In genomic region chr1:18955442-18956188, GRCh38 we compare ENCODE assay signal across 8 cellular contexts. TPM values are rescaled to one million over a fixed set of nuclear protein-coding genes. Genes with fewer than 3 reads are reported as not detected.
DNase-seq lines count a peak whose midpoint lies in the region; ATAC-seq and TF ChIP-seq lines count a peak whose summit lies in the region.

No MANE protein-coding gene starts in this region.

- POLR2A ChIA-PET in CD8-positive, alpha-beta T cell (lab: Charles Lee): interaction anchor here (0.8 to 5.1 kb wide), 9 partner anchors 10 to 119 kb away, joined by 3 to 72 read pairs (median 8); partner anchors contain the start of gene ALDH4A1

- peaks cover 66% of the 10 kb centered on the region for H3K4me1 ChIP-seq in CD8-positive, alpha-beta T cell (ENCODE audit: insufficient read depth, low read length)
- H3K4me1 ChIP-seq in mesenchymal stem cell (ENCODE audit: control insufficient read depth, insufficient read depth, low read depth, low read length) (peaks cover 39% of the 10 kb centered on the region), stomach (peaks cover 30 to 63% (median 51%) of the 10 kb centered on the region in 4 donors)

- no peaks in the 10 kb centered on the region for H3K9me3 ChIP-seq in CD8-positive, alpha-beta T cell (ENCODE audit: low read length)
- H3K9me3 ChIP-seq in mesenchymal stem cell (ENCODE audit: control insufficient read depth, low read length) (no peaks in the 10 kb centered on the region), stomach (no peaks in the 10 kb centered on the region)

- peak overlapping the region in 1 of 2 experiments; percentile 99 for H3K14ac ChIP-seq in mesenchymal stem cell (ENCODE audit: low read length in 2 of 2)

- peak overlapping the region; percentile 96 for H3K4me3 Mint-ChIP-seq in CD8-positive, alpha-beta T cell
- peak overlapping the region; percentile 73 for H3K4me3 Mint-ChIP-seq in dendritic cell treated with granulocyte-macrophage colony-stimulating factor and Interleukin-4, amounts not matched to agents 40 ng/mL and 50 ng/mL, for 4 days

- H3K36me3 Mint-ChIP-seq in CD8-positive, alpha-beta T cell: peaks cover 6% of the 10 kb centered on the region
- H3K36me3 Mint-ChIP-seq in dendritic cell treated with granulocyte-macrophage colony-stimulating factor and Interleukin-4, amounts not matched to agents 40 ng/mL and 50 ng/mL, for 4 days (ENCODE audit: low read depth): peaks cover 11% of the 10 kb centered on the region

- CTCF ChIA-PET in CD8-positive, alpha-beta T cell (lab: Charles Lee): interaction anchor here (1.0 to 7.9 kb wide), 5 partner anchors 16 to 48 kb away, joined by 3 to 47 read pairs (median 10); no protein-coding TSS in a partner anchor

- DNase-seq in CD8-positive, alpha-beta T cell: peak in 5 of 7 experiments; percentile 31 to 79 (median 59)
- DNase-seq in Jurkat, Clone E6-1 (ENCODE audit: low read depth, low spot score): peak; percentile 37
- peak; percentile 67 for DNase-seq in activated CD4-positive, CD25-positive, alpha-beta regulatory T cell treated with anti-CD3 and anti-CD28 coated beads, Interleukin-2, amount 50 U/mL, for 72 hours
- peak; percentile 34 for DNase-seq in mesenchymal stem cell
- peak; percentile 55 for DNase-seq in stomach
- DNase-seq in NOMO-1 treated with dmso at 0.1 percent for 144 hours (lab: John Stamatoyannopoulos, UW; ENCODE audit: unreplicated experiment): no peak

- WGBS in mesenchymal stem cell: 1% methylated on average over 61 of the region's 89 CpGs
- WGBS in stomach, 5 donors: 0 to 2% (median 0%) methylated on average over 37 to 89 of the region's 89 CpGs

- no peaks in the 10 kb centered on the region for H3K79me1 ChIP-seq in mesenchymal stem cell (replicated peaks; ENCODE audit: low read length, poor library complexity, severe bottlenecking)

- peak overlapping the region; percentile 73 for H3K4me2 ChIP-seq in mesenchymal stem cell (ENCODE audit: low read length, poor library complexity, severe bottlenecking)

- H2BK12ac ChIP-seq in mesenchymal stem cell (ENCODE audit: low read length in 2 of 2): peak overlapping the region in 1 of 2 experiments; percentile 84

- peak overlapping the region; percentile 8 for H2BK15ac ChIP-seq in mesenchymal stem cell (ENCODE audit: low read depth, poor library complexity, severe bottlenecking)

- H3K27ac Mint-ChIP-seq in CD8-positive, alpha-beta T cell: peak overlapping the region; percentile 97
- H3K27ac Mint-ChIP-seq in dendritic cell treated with granulocyte-macrophage colony-stimulating factor and Interleukin-4, amounts not matched to agents 40 ng/mL and 50 ng/mL, for 4 days: no peak overlapping the region

- peak overlapping the region; percentile 46 for H3K27ac ChIP-seq in CD8-positive, alpha-beta T cell (ENCODE audit: low read depth, low read length)
- H3K27ac ChIP-seq in mesenchymal stem cell (ENCODE audit: low read length, poor library complexity, severe bottlenecking) (no peak overlapping the region), stomach (peak overlapping the region; percentile 31 to 92 (median 78))

- peak overlapping the region; percentile 66 for H3K4me3 ChIP-seq in CD8-positive, alpha-beta T cell (ENCODE audit: low read depth, low read length)
- H3K4me3 ChIP-seq in Jurkat, Clone E6-1 (ENCODE audit: low read length): peak overlapping the region; percentile 52
- peak overlapping the region; percentile 80 to 89 for H3K4me3 ChIP-seq in mesenchymal stem cell (ENCODE audit: insufficient read depth in 1 of 2, low read depth in 1 of 2, low read length in 2 of 2)
- H3K4me3 ChIP-seq in stomach: peak overlapping the region; percentile 72 to 95 (median 81)

- H2BK5ac ChIP-seq in mesenchymal stem cell (ENCODE audit: low read depth, low read length, poor library complexity, severe bottlenecking): no peak overlapping the region

- TF ChIP-seq CTCF in CD8-positive, alpha-beta T cell (IDR thresholded peaks at IDR 0.05): no peak
- TF ChIP-seq CTCF in stomach (IDR thresholded peaks at IDR 0.05): no peak

- peak overlapping the region; percentile 55 to 95 for H3K18ac ChIP-seq in mesenchymal stem cell (ENCODE audit: low read depth in 1 of 2, low read length in 2 of 2)

- H3K4me1 Mint-ChIP-seq in CD8-positive, alpha-beta T cell (ENCODE audit: low read depth): peaks cover 68% of the 10 kb centered on the region
- H3K4me1 Mint-ChIP-seq in dendritic cell treated with granulocyte-macrophage colony-stimulating factor and Interleukin-4, amounts not matched to agents 40 ng/mL and 50 ng/mL, for 4 days (ENCODE audit: low read depth): peaks cover 61% of the 10 kb centered on the region

- H2BK120ac ChIP-seq in mesenchymal stem cell (ENCODE audit: low read depth, low read length): no peak overlapping the region

- no peak overlapping the region for H4K8ac ChIP-seq in mesenchymal stem cell (ENCODE audit: low read length)

- H3K36me3 ChIP-seq in CD8-positive, alpha-beta T cell (ENCODE audit: insufficient read depth, low read length): no peaks in the 10 kb centered on the region
- peaks cover 0 to 4% of the 10 kb centered on the region in 2 experiments for H3K36me3 ChIP-seq in mesenchymal stem cell (ENCODE audit: control insufficient read depth in 1 of 2, insufficient read depth in 2 of 2, low read depth in 1 of 2, low read length in 2 of 2)
- no peaks in the 10 kb centered on the region for H3K36me3 ChIP-seq in stomach

- H3K27me3 Mint-ChIP-seq in CD8-positive, alpha-beta T cell (ENCODE audit: low read depth): no peaks in the 10 kb centered on the region
- H3K27me3 Mint-ChIP-seq in dendritic cell treated with granulocyte-macrophage colony-stimulating factor and Interleukin-4, amounts not matched to agents 40 ng/mL and 50 ng/mL, for 4 days: peaks cover 56% of the 10 kb centered on the region

- H2AFZ ChIP-seq in mesenchymal stem cell (ENCODE audit: low read depth, low read length): peak overlapping the region; percentile 56

- TF ChIP-seq EP300 in stomach (IDR thresholded peaks at IDR 0.05): no peak

- TF ChIP-seq POLR2A in stomach (IDR thresholded peaks at IDR 0.05): no peak

- intact Hi-C loops in CD8-positive, alpha-beta T cell (cut with DNase I, micrococcal nuclease): loop anchor here (1.0 to 10.0 kb wide), 8 partner anchors 7 to 642 kb away; partner anchors contain the start of gene ALDH4A1 (in 1 of the 2)
- intact Hi-C loops in dendritic cell treated with granulocyte-macrophage colony-stimulating factor and Interleukin-4, amounts not matched to agents 40 ng/mL and 50 ng/mL, for 4 days (cut with micrococcal nuclease): loop anchor here (2.0 kb wide), 1 partner anchor 53 kb away; the partner anchor contains the start of gene ALDH4A1
- intact Hi-C loops in stomach (cut with DNase I; ENCODE audit: low total_unique reads): loop anchor here (10.0 kb wide), 1 partner anchor 51 kb away; the partner anchor contains the start of gene ALDH4A1

- no peaks in the 10 kb centered on the region for H3K27me3 ChIP-seq in CD8-positive, alpha-beta T cell (ENCODE audit: insufficient read depth, low read length)
- peaks cover 5 to 12% of the 10 kb centered on the region in 2 experiments for H3K27me3 ChIP-seq in mesenchymal stem cell (ENCODE audit: control insufficient read depth in 1 of 2, insufficient read depth in 1 of 2, low read length in 2 of 2)
- H3K27me3 ChIP-seq in stomach: no peaks in the 10 kb centered on the region

- H3K23ac ChIP-seq in mesenchymal stem cell (ENCODE audit: low read length in 2 of 2): peak overlapping the region in 1 of 2 experiments; percentile 92

- no peak overlapping the region for H2AK5ac ChIP-seq in mesenchymal stem cell (ENCODE audit: low read length, severe bottlenecking)

- peak overlapping the region in 1 of 2 experiments; percentile 6 for H3K4ac ChIP-seq in mesenchymal stem cell (ENCODE audit: low read depth in 1 of 2, low read length in 2 of 2)

- ATAC-seq in CD8-positive, alpha-beta T cell: peak; percentile 15
- ATAC-seq in GM21360 (IDR thresholded peaks at IDR 0.05; ENCODE audit: unreplicated experiment): peak; percentile 13

- peak overlapping the region; percentile 61 for H3K9ac ChIP-seq in mesenchymal stem cell (ENCODE audit: low read length)

- H3K9me3 Mint-ChIP-seq in CD8-positive, alpha-beta T cell: no peaks in the 10 kb centered on the region
- H3K9me3 Mint-ChIP-seq in dendritic cell treated with granulocyte-macrophage colony-stimulating factor and Interleukin-4, amounts not matched to agents 40 ng/mL and 50 ng/mL, for 4 days: no peaks in the 10 kb centered on the region

- H4K91ac ChIP-seq in mesenchymal stem cell (ENCODE audit: low read length): no peak overlapping the region

RNA-seq across cellular contexts. Expression of gene IFFO2, which starts 0.9 kb away (rescaled TPM):
- 100 to 1,000 TPM in 1 of 2 experiments, 10 to 100 TPM in 1; 92.6 to 107 TPM for total RNA-seq in CD8-positive, alpha-beta T cell
- 3.5 TPM for polyA plus RNA-seq in Jurkat, Clone E6-1 (2012; ENCODE audit: insufficient read depth, insufficient read length)
- 8.7 TPM for polyA plus RNA-seq in mesenchymal stem cell (2013, experiment 1 of 2)
- 8.3 TPM for polyA plus RNA-seq in mesenchymal stem cell (2013, experiment 2 of 2)
- 10 to 100 TPM in 2 of 5 donors, 1 to 10 TPM in 2, under 1 TPM in 1; 0.58 to 47.8 (median 7.7) TPM for total RNA-seq in stomach
- 1 to 10 TPM in 2 of 3 donors, under 1 TPM in 1; 0.92 to 5.1 (median 3.4) TPM for polyA plus RNA-seq in stomach

RNA-seq across cellular contexts. Expression of gene ALDH4A1, which starts 53.3 kb away (rescaled TPM):
- 1 to 10 TPM; 1.0 to 1.3 TPM for total RNA-seq in CD8-positive, alpha-beta T cell
- 21.3 TPM for polyA plus RNA-seq in Jurkat, Clone E6-1 (2012; ENCODE audit: insufficient read depth, insufficient read length)
- polyA plus RNA-seq in mesenchymal stem cell (2013, experiment 1 of 2): 7.7 TPM
- polyA plus RNA-seq in mesenchymal stem cell (2013, experiment 2 of 2): 7.8 TPM
- total RNA-seq in stomach: 10 to 100 TPM in 1 of 5 donors, 1 to 10 TPM in 4; 3.5 to 11.0 (median 7.6) TPM
- polyA plus RNA-seq in stomach: 10 to 100 TPM in 2 of 3 donors, 1 to 10 TPM in 1; 6.7 to 16.0 (median 11.1) TPM
